10 cellular contexts compared by ENCODE assay signal in genomic region chr9:130715270-130716077, GRCh38. TPM values are rescaled to one million over a fixed set of nuclear protein-coding genes. Genes with fewer than 3 reads are reported as not detected.
DNase-seq lines count a peak whose midpoint lies in the region; ATAC-seq, FAIRE-seq and TF ChIP-seq lines count a peak whose summit lies in the region.
"Had no signal": no experiment of that assay in that cellular context is flagged by ENCODE, and none has a peak within 500 bp of the region (broad histone marks: within the 10 kb centered on the region; RNA-seq: fewer than 3 reads in every experiment).

No MANE protein-coding gene starts in this region.

- DNase-seq in left ventricle myocardium inferior (no peak), Right ventricle myocardium inferior (ENCODE audit: missing footprints) (no peak), GM12878 (ENCODE audit: low read depth, low spot score) (no peak), memory B cell (ENCODE audit: low spot score in 2 of 2) (no peak), uterus (no peak)
- DNase-seq in stimulated activated CD4-positive, alpha-beta T cell treated with anti-CD3 and anti-CD28 coated beads, Interleukin-4, amount 100 ng/mL, for 1 hour: no peak
- DNase-seq: activated effector memory CD4-positive, alpha-beta T cell treated with Interleukin-2 at 50 U/mL for 16 hours had no signal

- intact Hi-C loops in left ventricle myocardium inferior (cut with micrococcal nuclease) (loop anchor here (10.0 kb wide), 1 partner anchor 49 kb away; no protein-coding TSS in a partner anchor), Right ventricle myocardium inferior (cut with DNase I) (loop anchor here (5.0 to 10.0 kb wide), 2 partner anchors 72 to 119 kb away; partner anchors contain the start of gene ABL1), GM12878 (cut with micrococcal nuclease; ENCODE audit: unreplicated experiment) (loop anchor here (10.0 kb wide), 1 partner anchor 119 kb away; the partner anchor contains the start of gene ABL1), uterus (cut with DNase I; ENCODE audit: low total_unique reads) (no loop called here)

- peaks cover 54% of the 10 kb centered on the region for H3K4me1 ChIP-seq in left ventricle myocardium inferior
- H3K4me1 ChIP-seq in GM12878 (ENCODE audit: control insufficient read depth, insufficient read depth, low read length): no peaks in the 10 kb centered on the region
- H3K4me1 ChIP-seq in uterus: no peaks in the 10 kb centered on the region

- peak overlapping the region; percentile 48; the same call in 1 of the 2 replicates for H3K9ac ChIP-seq in GM12878 (ENCODE audit: control insufficient read depth, insufficient read depth, low read length)

- CTCF ChIA-PET in GM12878 (lab: Yijun Ruan, JAX): interaction anchor here (0.7 to 2.2 kb wide), 16 partner anchors 9 to 331 kb away, joined by 3 to 28 read pairs (median 5); no protein-coding TSS in a partner anchor

- H3K27me3 Mint-ChIP-seq in memory B cell: no peaks in the 10 kb centered on the region

- H3K36me3 ChIP-seq in left ventricle myocardium inferior (no peaks in the 10 kb centered on the region), GM12878 (ENCODE audit: control insufficient read depth in 2 of 2, insufficient read depth in 2 of 2, low read length in 1 of 2) (no peaks in the 10 kb centered on the region), uterus (no peaks in the 10 kb centered on the region)

- peak overlapping the region; percentile 99 for H3K27ac ChIP-seq in left ventricle myocardium inferior (replicated peaks)
- H3K27ac ChIP-seq in GM12878 (ENCODE audit: control insufficient read depth, insufficient read depth): no peak overlapping the region
- no peak overlapping the region for H3K27ac ChIP-seq in uterus

- no peaks in the 10 kb centered on the region for H4K20me1 ChIP-seq in GM12878 (ENCODE audit: control insufficient read depth, insufficient read depth)

- peaks cover 3% of the 10 kb centered on the region for H3K36me3 Mint-ChIP-seq in memory B cell

- POLR2A ChIA-PET in GM12878 (lab: Charles Lee): interaction anchor here (0.6 to 1.5 kb wide), 5 partner anchors 21 to 798 kb away, joined by 3 to 5 read pairs (median 4); partner anchors contain the start of gene ABL1

- H3K4me3 ChIP-seq in left ventricle myocardium inferior (peak overlapping the region; percentile 98), GM12878 (peak overlapping the region; percentile 98), uterus (peak overlapping the region; percentile 14 to 94)

- BruUV-seq in GM12878 (replicated peaks; lab: Mats Ljungman, UMichigan): no TSS peak

- no peak for TF ChIP-seq RAD21 in GM12878 (IDR thresholded peaks at IDR 0.05; ENCODE audit: insufficient read depth, low read depth, low read length)

- WGBS in GM12878 (ENCODE audit: insufficient coverage, insufficient replicate concordance, low lambda C conversion rate, missing lambda C conversion rate): 89% methylated on average over 7 of the region's 7 CpGs

- no peaks in the 10 kb centered on the region for H3K9me3 Mint-ChIP-seq in memory B cell

- SMC1A ChIA-PET in GM12878 (lab: Charles Lee; ENCODE audit: uncharacterized antibody, unreplicated experiment): interaction anchor here (0.8 to 2.6 kb wide), 17 partner anchors 11 to 150 kb away, joined by 3 to 10 read pairs (median 4); no protein-coding TSS in a partner anchor

- TF ChIP-seq CTCF in left ventricle myocardium inferior (IDR thresholded peaks at IDR 0.05; ENCODE audit: borderline replicate concordance) (no peak), GM12878 (IDR thresholded peaks at IDR 0.05 in 2 of 3, conservative IDR thresholded peaks at IDR 0.05 in 1 of 3; ENCODE audit: control insufficient read depth in 2 of 3, extremely low read depth in 1 of 3, insufficient read depth in 1 of 3, low read depth in 3 of 3, low read length in 3 of 3) (no peak), uterus (IDR thresholded peaks at IDR 0.05) (no peak)

- no peak overlapping the region for H3K27ac Mint-ChIP-seq in memory B cell

- H3K4me2 ChIP-seq in GM12878 (ENCODE audit: control insufficient read depth, insufficient read depth): peak overlapping the region; percentile 78

- no peak overlapping the region for H2AFZ ChIP-seq in GM12878 (ENCODE audit: control insufficient read depth, low read depth, low read length)

- peak overlapping the region; percentile 97 for H3K4me3 Mint-ChIP-seq in memory B cell

- peaks cover 45% of the 10 kb centered on the region for H3K79me2 ChIP-seq in GM12878 (ENCODE audit: control insufficient read depth, insufficient read depth, low read length)

- RAD21 ChIA-PET in GM12878 (lab: Charles Lee; ENCODE audit: unreplicated experiment): interaction anchor here (0.8 to 1.4 kb wide), 7 partner anchors 11 to 328 kb away, joined by 3 to 5 read pairs (median 3); no protein-coding TSS in a partner anchor

- no peak for TF ChIP-seq EP300 in GM12878 (IDR thresholded peaks at IDR 0.05; ENCODE audit: borderline replicate concordance in 1 of 2, control insufficient read depth in 1 of 2, low read depth in 2 of 2, low read length in 2 of 2)

- in situ Hi-C loops in GM12878 (cut with MboI): no loop called here

- FAIRE-seq in GM12878 (lab: Jason Lieb, UNC): no peak
- FAIRE-seq: G401.6 had no signal

- no peak for TF ChIP-seq POLR2A in GM12878 (IDR thresholded peaks at IDR 0.05; ENCODE audit: low read depth, low read length)
- TF ChIP-seq POLR2A in uterus (IDR thresholded peaks at IDR 0.05): no peak

- H3K4me1 Mint-ChIP-seq in memory B cell: peaks cover 27% of the 10 kb centered on the region

- ATAC-seq in Right ventricle myocardium inferior: no peak
- ATAC-seq in GM12878: no peak
- ATAC-seq in memory B cell (ENCODE audit: low read depth): no peak
- ATAC-seq in HG03025 (IDR thresholded peaks at IDR 0.05; ENCODE audit: low FRiP score, unreplicated experiment): no peak
- no peak for ATAC-seq in HG03095 (IDR thresholded peaks at IDR 0.05; ENCODE audit: unreplicated experiment)

- H3K9me3 ChIP-seq in left ventricle myocardium inferior (replicated peaks) (no peaks in the 10 kb centered on the region), GM12878 (replicated peaks; ENCODE audit: control insufficient read depth, insufficient read depth, low read length) (no peaks in the 10 kb centered on the region), uterus (no peaks in the 10 kb centered on the region)

- H3K27me3 ChIP-seq in left ventricle myocardium inferior (ENCODE audit: low read depth): no peaks in the 10 kb centered on the region
- H3K27me3 ChIP-seq in GM12878 (replicated peaks in 1 of 2; ENCODE audit: control insufficient read depth in 2 of 2, insufficient read depth in 2 of 2, low read length in 1 of 2): no peaks in the 10 kb centered on the region
- no peaks in the 10 kb centered on the region for H3K27me3 ChIP-seq in uterus

TF ChIP-seq in GM12878, 131 proteins besides CTCF, POLR2A, EP300 and RAD21 (continues in another document):
- no peak for TF ChIP-seq BCL11A (IDR thresholded peaks at IDR 0.05; ENCODE audit: low read depth, low read length)

RNA-seq across cellular contexts. Expression of gene EXOSC2, which starts 21.9 kb away (rescaled TPM):
- total RNA-seq in left ventricle myocardium inferior (12.0 TPM), Right ventricle myocardium inferior (11.2 TPM), GM12878 (2014; rRNA removed) (39.3 and 42.9 TPM in 2 replicates), GM12878 (2014; rRNA removed; fragmentation: Illumina TruSeq; extraction: Trizol) (51.7 and 55.0 TPM in 2 replicates), GM12878 (2021) (45.6 and 53.2 TPM in 2 replicates), uterus (10 to 100 TPM in 2 of 4 donors, 1 to 10 TPM in 2; 2.4 to 59.3 (median 25.5) TPM)
- total RNA-seq in GM12878 (2013; cell fraction: nucleolus; rRNA removed): 67.3 and 73.2 TPM in 2 replicates
- 26.7 TPM for polyA plus RNA-seq in GM12878 (2011; ENCODE audit: low read depth)
- polyA plus RNA-seq in GM12878 (2011; rRNA removed) (47.3 and 54.1 TPM in 2 replicates), GM12878 (2014; fragmentation: Illumina TruSeq; extraction: Trizol) (52.0 and 64.1 TPM in 2 replicates), GM12878 (2014; fragmentation: Nextera tagmentation; extraction: Ambion mirVana) (10 to 100 TPM; 26.3 to 48.8 TPM), GM12878 (2014; rRNA removed) (41.6 and 42.6 TPM in 2 replicates), GM12878 (2016; fragmentation: Nextera tagmentation; extraction: Ambion mirVana) (10 to 100 TPM; 46.6 to 51.7 TPM)
- 40.4 and 42.3 TPM in 2 replicates for polyA plus RNA-seq in GM12878 (2011; cell fraction: cytosol; rRNA removed)
- polyA plus RNA-seq in GM12878 (2011; cell fraction: nucleus; rRNA removed): 37.6 and 43.1 TPM in 2 replicates
- polyA plus RNA-seq in GM12878 (2012): 23.0 and 23.9 TPM in 2 replicates
- 56.5 and 59.0 TPM in 2 replicates for polyA minus RNA-seq in GM12878 (2011; rRNA and poly(A)+ RNA removed)
- polyA minus RNA-seq in GM12878 (2011; cell fraction: cytosol; rRNA and poly(A)+ RNA removed): 11.1 and 20.9 TPM in 2 replicates
- 17.5 and 31.8 TPM in 2 replicates for polyA minus RNA-seq in GM12878 (2011; cell fraction: nucleus; rRNA and poly(A)+ RNA removed)

RNA-seq across cellular contexts. Expression of gene PRDM12, which starts 51.1 kb away (rescaled TPM):
- total RNA-seq in left ventricle myocardium inferior: not detected
- not detected for total RNA-seq in Right ventricle myocardium inferior
- total RNA-seq in GM12878 (2013; cell fraction: nucleolus; rRNA removed): not detected in 2 replicates
- not detected in 2 replicates for total RNA-seq in GM12878 (2014; rRNA removed)
- not detected in 2 replicates for total RNA-seq in GM12878 (2014; rRNA removed; fragmentation: Illumina TruSeq; extraction: Trizol)
- not detected in 2 replicates for total RNA-seq in GM12878 (2021)
- polyA plus RNA-seq in GM12878 (2011; ENCODE audit: low read depth): not detected
- not detected in 2 replicates for polyA plus RNA-seq in GM12878 (2011; rRNA removed)
- not detected in 2 replicates for polyA plus RNA-seq in GM12878 (2011; cell fraction: cytosol; rRNA removed)
- polyA plus RNA-seq in GM12878 (2011; cell fraction: nucleus; rRNA removed): 0.04 TPM in 1 of 2 replicates, not detected in the other
- polyA plus RNA-seq in GM12878 (2012): not detected in 2 replicates
- polyA plus RNA-seq in GM12878 (2014; fragmentation: Illumina TruSeq; extraction: Trizol): not detected in 2 replicates
- not detected for polyA plus RNA-seq in GM12878 (2014; fragmentation: Nextera tagmentation; extraction: Ambion mirVana)
- polyA plus RNA-seq in GM12878 (2014; rRNA removed): not detected in 2 replicates
- polyA plus RNA-seq in GM12878 (2016; fragmentation: Nextera tagmentation; extraction: Ambion mirVana): not detected
- not detected in 2 replicates for polyA minus RNA-seq in GM12878 (2011; rRNA and poly(A)+ RNA removed)
- polyA minus RNA-seq in GM12878 (2011; cell fraction: cytosol; rRNA and poly(A)+ RNA removed): not detected in 2 replicates
- polyA minus RNA-seq in GM12878 (2011; cell fraction: nucleus; rRNA and poly(A)+ RNA removed): not detected in 2 replicates
- not detected for total RNA-seq in uterus
